In the genomic region with DNA sequence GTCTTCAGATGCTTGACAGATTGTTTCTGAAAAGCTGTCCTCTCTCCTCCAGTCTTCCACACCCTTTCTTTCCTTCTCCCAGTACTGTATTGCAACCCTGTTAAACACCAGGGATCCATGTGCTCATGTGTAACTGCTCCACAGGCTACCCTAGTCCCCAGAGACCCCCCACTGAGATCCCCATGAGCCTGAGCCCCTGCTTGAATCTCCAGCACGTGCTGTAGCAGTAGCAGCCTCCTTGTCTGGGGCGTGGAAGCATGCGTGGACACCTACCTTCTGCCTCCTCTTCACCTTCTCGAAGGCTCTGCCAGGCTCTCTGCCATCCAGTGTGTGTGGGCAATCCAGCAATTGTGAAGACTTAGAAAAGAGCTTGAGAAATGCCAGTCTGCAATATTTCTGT, we compare ENCODE assay signal across 20 cellular contexts.
"Had no signal": no experiment of that assay in that cellular context is flagged by ENCODE, and none has a peak within 500 bp of the region (broad histone marks: within the 10 kb centered on the region; RNA-seq: fewer than 3 reads in every experiment).

No MANE protein-coding gene starts in this region.

- H3K9me3 ChIP-seq: colonic mucosa, psoas muscle, right lobe of liver, thoracic aorta, transverse colon had no signal

- H3K27ac ChIP-seq: colonic mucosa, hepatocyte, psoas muscle, right lobe of liver, thoracic aorta, transverse colon had no signal

- ATAC-seq: left colon; naive thymus-derived CD4-positive, alpha-beta T cell; psoas muscle; right lobe of liver; stimulated activated naive B cell treated with anti-CD40 and anti-IgM and Interleukin-4, amounts not matched to agents 10 μg/mL and 1 μg/mL and 100 μg/mL, for 72 hours; stimulated activated naive CD8-positive, alpha-beta T cell treated with anti-CD3 and anti-CD28 coated beads, Interleukin-15, amount 100 ng/mL, for 72 hours had no signal

- H3K36me3 ChIP-seq: colonic mucosa, right lobe of liver, thoracic aorta, transverse colon had no signal

- H3K27me3 ChIP-seq: colonic mucosa, hepatocyte, right lobe of liver, transverse colon had no signal

- DNase-seq: colonic mucosa; dermis blood vessel endothelial cell; effector CD4-positive, alpha-beta T cell; endodermal cell; erythroblast; foreskin melanocyte; left colon; mesendoderm; naive thymus-derived CD4-positive, alpha-beta T cell; nephron progenitor cell; psoas muscle; retina; right lobe of liver; stimulated activated CD4-positive, alpha-beta T cell treated with anti-CD3 and anti-CD28 coated beads, Interleukin-2, amount 100 ng/mL, for 24 hours; stimulated activated CD4-positive, alpha-beta T cell treated with anti-CD3 and anti-CD28 coated beads, Interleukin-4, amount 100 ng/mL, for 4 hours; stimulated activated naive B cell treated with anti-CD40 and anti-IgM and Interleukin-4, amounts not matched to agents 10 μg/mL and 1 μg/mL and 100 μg/mL, for 72 hours; stimulated activated naive CD8-positive, alpha-beta T cell treated with anti-CD3 and anti-CD28 coated beads, Interleukin-15, amount 100 ng/mL, for 72 hours; transverse colon had no signal

- H3K4me1 ChIP-seq: colonic mucosa, psoas muscle had no signal

- H3K4me3 ChIP-seq: colonic mucosa, hepatocyte, psoas muscle, right lobe of liver, thoracic aorta, transverse colon had no signal
